In genomic region chr17:72034000-72034399, GRCh38 we compare ENCODE assay signal across 18 cellular contexts.
DNase-seq lines count a peak whose midpoint lies in the region; ATAC-seq and TF ChIP-seq lines count a peak whose summit lies in the region.
"Had no signal": no experiment of that assay in that cellular context is flagged by ENCODE, and none has a peak within 500 bp of the region (broad histone marks: within the 10 kb centered on the region; RNA-seq: fewer than 3 reads in every experiment).

No MANE protein-coding gene starts in this region.

- ATAC-seq in GM18907 (IDR thresholded peaks at IDR 0.05; ENCODE audit: unreplicated experiment) = peak; percentile 53
- peak; percentile 41 for ATAC-seq in HG02623 (IDR thresholded peaks at IDR 0.05; ENCODE audit: unreplicated experiment)
- peak; percentile 57 for ATAC-seq in HG03432 (IDR thresholded peaks at IDR 0.05; ENCODE audit: unreplicated experiment)
- ATAC-seq in right lobe of liver = no peak
- ATAC-seq in activated T-cell treated with anti-CD3 and anti-CD28 coated beads, Interleukin-2, amount 50 U/mL, for 72 hours (replicated peaks in 1 of 2) = no peak
- ATAC-seq: activated CD8-positive, alpha-beta T cell treated with anti-CD3 and anti-CD28 coated beads for 36 hours; effector memory CD8-positive, alpha-beta T cell; gastrocnemius medialis; stimulated activated effector memory CD8-positive, alpha-beta T cell treated with anti-CD3 and anti-CD28 coated beads, Interleukin-12 subunit alpha, Interleukin-12 subunit beta, amount 100 ng/mL, for 72 hours had no signal

- H3K4me3 Mint-ChIP-seq in activated T-cell treated with anti-CD3 and anti-CD28 coated beads, Interleukin-2, amount 50 U/mL, for 72 hours = no peak overlapping the region
- H3K4me3 Mint-ChIP-seq: activated CD8-positive, alpha-beta T cell treated with anti-CD3 and anti-CD28 coated beads for 36 hours; effector memory CD8-positive, alpha-beta T cell; stimulated activated effector memory CD8-positive, alpha-beta T cell treated with anti-CD3 and anti-CD28 coated beads, Interleukin-12 subunit alpha, Interleukin-12 subunit beta, amount 100 ng/mL, for 72 hours; T-helper 2 cell treated with Interferon-gamma antibody and Interleukin-4, amounts not matched to agents 5 μg/mL and 100 μg/mL, for 36 hours had no signal

- H3K36me3 ChIP-seq in BLaER1 treated with 17β-estradiol and CSF1 and Interleukin-3, amounts not matched to agents 10 nM and 100 nM = no peaks in the 10 kb centered on the region
- H3K36me3 ChIP-seq in right lobe of liver = no peaks in the 10 kb centered on the region
- H3K36me3 ChIP-seq: gastrocnemius medialis, HAP-1 had no signal

- no peak overlapping the region for H3K4me3 ChIP-seq in BLaER1 treated with 17β-estradiol and CSF1 and Interleukin-3, amounts not matched to agents 10 nM and 100 nM
- H3K4me3 ChIP-seq in right lobe of liver (no peak overlapping the region), foreskin fibroblast (ENCODE audit: low read depth in 1 of 2, low read length in 2 of 2) (no peak overlapping the region)
- H3K4me3 ChIP-seq: gastrocnemius medialis, HAP-1 had no signal

- no peak overlapping the region for H3K27ac Mint-ChIP-seq in activated T-cell treated with anti-CD3 and anti-CD28 coated beads, Interleukin-2, amount 50 U/mL, for 72 hours
- H3K27ac Mint-ChIP-seq: activated CD8-positive, alpha-beta T cell treated with anti-CD3 and anti-CD28 coated beads for 36 hours; effector memory CD8-positive, alpha-beta T cell; stimulated activated effector memory CD8-positive, alpha-beta T cell treated with anti-CD3 and anti-CD28 coated beads, Interleukin-12 subunit alpha, Interleukin-12 subunit beta, amount 100 ng/mL, for 72 hours; T-helper 2 cell treated with Interferon-gamma antibody and Interleukin-4, amounts not matched to agents 5 μg/mL and 100 μg/mL, for 36 hours had no signal

- intact Hi-C loops in right lobe of liver (cut with DNase I) = no loop called here

- peaks cover 17% of the 10 kb centered on the region for H3K4me1 Mint-ChIP-seq in activated T-cell treated with anti-CD3 and anti-CD28 coated beads, Interleukin-2, amount 50 U/mL, for 72 hours (ENCODE audit: low read depth)

- no peaks in the 10 kb centered on the region for H3K27me3 ChIP-seq in BLaER1 treated with 17β-estradiol and CSF1 and Interleukin-3, amounts not matched to agents 10 nM and 100 nM
- no peaks in the 10 kb centered on the region for H3K27me3 ChIP-seq in right lobe of liver

- H3K4me1 ChIP-seq in BLaER1 treated with 17β-estradiol and CSF1 and Interleukin-3, amounts not matched to agents 10 nM and 100 nM = peaks cover 21 to 29% (median 28%) of the 10 kb centered on the region in 10 experiments
- H3K4me1 ChIP-seq in right lobe of liver = peaks cover 0 to 6% (median 0%) of the 10 kb centered on the region in 4 donors
- H3K4me1 ChIP-seq: Caco-2, gastrocnemius medialis, HAP-1 had no signal

- no peak for DNase-seq in right lobe of liver
- DNase-seq in C1 segment of cervical spinal cord (lab: John Stamatoyannopoulos, UW) = no peak
- DNase-seq in activated T-cell treated with anti-CD3 and anti-CD28 coated beads, Interleukin-2, amount 50 U/mL, for 72 hours = no peak
- DNase-seq in foreskin fibroblast = no peak
- DNase-seq: activated CD8-positive, alpha-beta T cell treated with anti-CD3 and anti-CD28 coated beads for 36 hours; Caco-2; effector memory CD8-positive, alpha-beta T cell; gastrocnemius medialis; NCI-H1092 treated with DMSO at 0.1 percent for 48 hours; NCI-H510A treated with DMSO at 0.1 percent for 48 hours; stimulated activated CD4-positive, alpha-beta T cell treated with anti-CD3 and anti-CD28 coated beads, Interleukin-2, amount 100 ng/mL, for 48 hours had no signal

- no peak overlapping the region for H3K27ac ChIP-seq in BLaER1 treated with 17β-estradiol and CSF1 and Interleukin-3, amounts not matched to agents 10 nM and 100 nM
- H3K27ac ChIP-seq in right lobe of liver = no peak overlapping the region
- H3K27ac ChIP-seq: gastrocnemius medialis had no signal

- H4K20me1 ChIP-seq in BLaER1 treated with 17β-estradiol and CSF1 and Interleukin-3, amounts not matched to agents 10 nM and 100 nM = no peaks in the 10 kb centered on the region

- no peak for TF ChIP-seq POLR2A in right lobe of liver (IDR thresholded peaks at IDR 0.05)

- H3K9me3 Mint-ChIP-seq in activated T-cell treated with anti-CD3 and anti-CD28 coated beads, Interleukin-2, amount 50 U/mL, for 72 hours = peaks cover 0 to 2% of the 10 kb centered on the region in 2 donors
- H3K9me3 Mint-ChIP-seq: activated CD8-positive, alpha-beta T cell treated with anti-CD3 and anti-CD28 coated beads for 36 hours; T-helper 2 cell treated with Interferon-gamma antibody and Interleukin-4, amounts not matched to agents 5 μg/mL and 100 μg/mL, for 36 hours had no signal

- no peaks in the 10 kb centered on the region for H3K36me3 Mint-ChIP-seq in activated T-cell treated with anti-CD3 and anti-CD28 coated beads, Interleukin-2, amount 50 U/mL, for 72 hours (ENCODE audit: insufficient read depth in 2 of 2)
- H3K36me3 Mint-ChIP-seq: stimulated activated effector memory CD8-positive, alpha-beta T cell treated with anti-CD3 and anti-CD28 coated beads, Interleukin-12 subunit alpha, Interleukin-12 subunit beta, amount 100 ng/mL, for 72 hours had no signal

- 73% methylated on average over 2 of the region's 2 CpGs for WGBS in right lobe of liver (ENCODE audit: insufficient coverage, low coverage, low lambda C conversion rate, missing lambda C conversion rate)

- peak overlapping the region in 6 of 11 experiments; percentile 5 to 48 (median 14); a peak in 5 of 22 replicates for H3K4me2 ChIP-seq in BLaER1 treated with 17β-estradiol and CSF1 and Interleukin-3, amounts not matched to agents 10 nM and 100 nM

- H3K27me3 Mint-ChIP-seq in activated T-cell treated with anti-CD3 and anti-CD28 coated beads, Interleukin-2, amount 50 U/mL, for 72 hours (ENCODE audit: low read depth) = peaks cover 19% of the 10 kb centered on the region
- H3K27me3 Mint-ChIP-seq: activated CD8-positive, alpha-beta T cell treated with anti-CD3 and anti-CD28 coated beads for 36 hours; effector memory CD8-positive, alpha-beta T cell had no signal

- H3K9me3 ChIP-seq in BLaER1 treated with 17β-estradiol and CSF1 and Interleukin-3, amounts not matched to agents 10 nM and 100 nM (replicated peaks in 1 of 11) = no peaks in the 10 kb centered on the region
- no peaks in the 10 kb centered on the region for H3K9me3 ChIP-seq in right lobe of liver
- H3K9me3 ChIP-seq: Caco-2, gastrocnemius medialis, HAP-1 had no signal

- no peak overlapping the region for H3K9ac ChIP-seq in BLaER1 treated with 17β-estradiol and CSF1 and Interleukin-3, amounts not matched to agents 10 nM and 100 nM

- TF ChIP-seq CTCF in right lobe of liver (IDR thresholded peaks at IDR 0.05) (no peak), foreskin fibroblast (IDR thresholded peaks at IDR 0.05; ENCODE audit: low read depth, low read length) (no peak)

Comparison
In these comparisons a context has a peak if more than half of its experiments do, and no peak if none do; other contexts are left out.
1. ATAC-seq: peak in GM18907 (single experiment), HG02623 (single experiment) and HG03432 (single experiment); none in right lobe of liver (0 of 4) and activated T-cell treated with anti-CD3 and anti-CD28 coated beads, Interleukin-2, amount 50 U/mL, for 72 hours (0 of 2).